ENCODE assay signal across 33 cellular contexts in genomic region chr1:218414060-218414728, GRCh38.
"Had no signal": no experiment of that assay in that cellular context is flagged by ENCODE, and none has a peak within 500 bp of the region (broad histone marks: within the 10 kb centered on the region; RNA-seq: fewer than 3 reads in every experiment).

No MANE protein-coding gene starts in this region.

- H3K36me3 ChIP-seq: ascending aorta, breast epithelium had no signal

- H3K4me2 ChIP-seq: PC-9 had no signal

- DNase-seq: activated B cell treated with CpG ODN at 0.5 μM for 24 hours; activated CD4-positive, alpha-beta memory T cell treated with anti-CD3 and anti-CD28 coated beads for 36 hours; activated CD4-positive, alpha-beta T cell treated with anti-CD3 and anti-CD28 coated beads for 4 hours; activated CD4-positive, alpha-beta T cell treated with anti-CD3 and anti-CD28 coated beads, Interleukin-2, amount 50 U/mL, for 1 hour; activated CD4-positive, CD25-positive, alpha-beta regulatory T cell treated with anti-CD3 and anti-CD28 coated beads, Interleukin-2, amount 50 U/mL, for 72 hours; activated CD8-positive, alpha-beta memory T cell treated with anti-CD3 and anti-CD28 coated beads, Interleukin-2, amount 50 U/mL, for 4 hours; activated effector memory CD4-positive, alpha-beta T cell treated with Interleukin-2 at 50 U/mL for 16 hours; activated naive CD4-positive, alpha-beta T cell; activated naive CD4-positive, alpha-beta T cell treated with anti-CD3 and anti-CD28 coated beads, Interleukin-2, amount 50 U/mL, for 16 hours; activated naive CD8-positive, alpha-beta T cell treated with anti-CD3 and anti-CD28 coated beads, Interleukin-2, amount 10 ng/mL, durations not matched to agents 7 days and 5 days; activated T-cell treated with anti-CD3 and anti-CD28 coated beads for 4 hours; activated T-cell treated with anti-CD3 and anti-CD28 coated beads, Interleukin-2, amount 50 U/mL, for 4 hours; amygdala; body of pancreas; caudate nucleus; cerebellar nuclear complex; NCI-H1105; NCI-H1417 treated with DMSO at 0.1 percent for 48 hours; NCI-H187 treated with DMSO at 0.1 percent for 48 hours; NCI-H2081; NCI-H345; NCI-H524 treated with DMSO at 0.1 percent for 48 hours; PC-9; Right ventricle myocardium superior; SW 1271; T-helper 1 cell; T-helper 2 cell; T-helper 9 cell had no signal

- H3K27ac Mint-ChIP-seq: activated B cell treated with CpG ODN at 0.5 μM for 24 hours; activated CD4-positive, alpha-beta memory T cell treated with anti-CD3 and anti-CD28 coated beads for 36 hours; activated naive CD8-positive, alpha-beta T cell treated with anti-CD3 and anti-CD28 coated beads, Interleukin-2, amount 10 ng/mL, durations not matched to agents 7 days and 5 days; activated T-helper 1 cell treated with anti-CD3 and anti-CD28 coated beads, Interleukin-12 subunit alpha, Interleukin-12 subunit beta, Interleukin-2, Interleukin-4 antibody, amounts not matched to agents 30 ng/mL and 10 ng/mL and 1 ng/mL, durations not matched to agents 14 hours and 24 hours and 36 hours had no signal

- ATAC-seq: activated T-cell treated with anti-CD3 and anti-CD28 coated beads, Interleukin-2, amount 50 U/mL, for 4 hours; body of pancreas; K562 had no signal

- H3K36me3 Mint-ChIP-seq: activated CD4-positive, alpha-beta memory T cell treated with anti-CD3 and anti-CD28 coated beads for 36 hours; activated naive CD8-positive, alpha-beta T cell treated with anti-CD3 and anti-CD28 coated beads, Interleukin-2, amount 10 ng/mL, durations not matched to agents 7 days and 5 days had no signal

- H3K27me3 Mint-ChIP-seq: activated B cell treated with CpG ODN at 0.5 μM for 24 hours had no signal

- H3K4me1 ChIP-seq: ascending aorta, body of pancreas, breast epithelium had no signal

- H3K4me1 Mint-ChIP-seq: activated B cell treated with CpG ODN at 0.5 μM for 24 hours; activated naive CD8-positive, alpha-beta T cell treated with anti-CD3 and anti-CD28 coated beads, Interleukin-2, amount 10 ng/mL, durations not matched to agents 7 days and 5 days had no signal

- H3K9me3 ChIP-seq: body of pancreas had no signal

- H3K4me3 ChIP-seq: ascending aorta, body of pancreas, breast epithelium, K562, PC-9 had no signal

- H3K27ac ChIP-seq: ascending aorta, body of pancreas, breast epithelium, PC-9, VCaP had no signal

- H3K9me3 Mint-ChIP-seq: activated T-helper 1 cell treated with anti-CD3 and anti-CD28 coated beads, Interleukin-12 subunit alpha, Interleukin-12 subunit beta, Interleukin-2, Interleukin-4 antibody, amounts not matched to agents 30 ng/mL and 10 ng/mL and 1 ng/mL, durations not matched to agents 14 hours and 24 hours and 36 hours had no signal

- H3K27me3 ChIP-seq: ascending aorta, body of pancreas, breast epithelium had no signal

- H2AFZ ChIP-seq: PC-9 had no signal

- H3K4me3 Mint-ChIP-seq: activated B cell treated with CpG ODN at 0.5 μM for 24 hours; activated CD4-positive, alpha-beta memory T cell treated with anti-CD3 and anti-CD28 coated beads for 36 hours; activated naive CD8-positive, alpha-beta T cell treated with anti-CD3 and anti-CD28 coated beads, Interleukin-2, amount 10 ng/mL, durations not matched to agents 7 days and 5 days; activated T-cell treated with anti-CD3 and anti-CD28 coated beads, Interleukin-2, amount 50 U/mL, for 4 hours; activated T-helper 1 cell treated with anti-CD3 and anti-CD28 coated beads, Interleukin-12 subunit alpha, Interleukin-12 subunit beta, Interleukin-2, Interleukin-4 antibody, amounts not matched to agents 30 ng/mL and 10 ng/mL and 1 ng/mL, durations not matched to agents 14 hours and 24 hours and 36 hours had no signal
